8 cellular contexts compared by ENCODE assay signal in genomic region chr6:42889815-42890214, GRCh38. TPM values are rescaled to one million over a fixed set of nuclear protein-coding genes. Genes with fewer than 3 reads are reported as not detected.
DNase-seq lines count a peak whose midpoint lies in the region; ATAC-seq, FAIRE-seq and TF ChIP-seq lines count a peak whose summit lies in the region.

No MANE protein-coding gene starts in this region.

- TF ChIP-seq CTCF in tibial nerve (IDR thresholded peaks at IDR 0.05), result no peak

- 50 to 60% methylated on average over 4 of the region's 4 CpGs for WGBS in tibial nerve, 2 donors

- peak overlapping the region; percentile 93 for H3K4me3 Mint-ChIP-seq in activated T-cell treated with anti-CD3 and anti-CD28 coated beads, Interleukin-2, amount 50 U/mL, for 4 hours
- H3K4me3 Mint-ChIP-seq in activated T-helper 1 cell treated with anti-CD3 and anti-CD28 coated beads, Interleukin-12 subunit alpha, Interleukin-12 subunit beta, Interleukin-2, Interleukin-4 antibody, amounts not matched to agents 30 ng/mL and 10 ng/mL and 1 ng/mL, durations not matched to agents 14 hours and 24 hours and 36 hours, result peak overlapping the region; percentile 84

- intact Hi-C loops in activated T-helper 1 cell treated with anti-CD3 and anti-CD28 coated beads, Interleukin-12 subunit alpha, Interleukin-12 subunit beta, Interleukin-2, Interleukin-4 antibody, amounts not matched to agents 30 ng/mL and 10 ng/mL and 1 ng/mL, durations not matched to agents 14 hours and 24 hours and 36 hours (cut with micrococcal nuclease), result loop anchor here (1.0 to 5.0 kb wide), 6 partner anchors 9 to 323 kb away; partner anchors contain the start of genes CNPY3, RPL7L1, SRF and TBCC

- TF ChIP-seq POLR2A in tibial nerve (IDR thresholded peaks at IDR 0.05), result no peak

- no peaks in the 10 kb centered on the region for H3K27me3 ChIP-seq in tibial nerve

- no peak for DNase-seq in activated T-cell treated with anti-CD3 and anti-CD28 coated beads, Interleukin-2, amount 50 U/mL, for 4 hours
- no peak for DNase-seq in activated T-cell treated with anti-CD3 and anti-CD28 coated beads, Interleukin-2, amount 50 U/mL, for 1 hour
- no peak for DNase-seq in activated T-helper 1 cell treated with anti-CD3 and anti-CD28 coated beads, Interleukin-12 subunit alpha, Interleukin-12 subunit beta, Interleukin-2, Interleukin-4 antibody, amounts not matched to agents 30 ng/mL and 10 ng/mL and 1 ng/mL, durations not matched to agents 14 hours and 24 hours and 36 hours (ENCODE audit: low spot score)
- no peak for DNase-seq in tibial nerve (ENCODE audit: low spot score in 2 of 2)
- no peak for DNase-seq in RCC 7860 (ENCODE audit: low spot score)
- DNase-seq in NCI-H2227 treated with DMSO at 0.1 percent for 48 hours (lab: John Stamatoyannopoulos, UW), result no peak
- DNase-seq in activated CD4-positive, alpha-beta T cell treated with anti-CD3 and anti-CD28 coated beads for 48 hours, result no peak

- H3K9me3 Mint-ChIP-seq in activated T-cell treated with anti-CD3 and anti-CD28 coated beads, Interleukin-2, amount 50 U/mL, for 4 hours, result no peaks in the 10 kb centered on the region
- no peaks in the 10 kb centered on the region for H3K9me3 Mint-ChIP-seq in activated T-helper 1 cell treated with anti-CD3 and anti-CD28 coated beads, Interleukin-12 subunit alpha, Interleukin-12 subunit beta, Interleukin-2, Interleukin-4 antibody, amounts not matched to agents 30 ng/mL and 10 ng/mL and 1 ng/mL, durations not matched to agents 14 hours and 24 hours and 36 hours

- H3K27me3 Mint-ChIP-seq in activated T-cell treated with anti-CD3 and anti-CD28 coated beads, Interleukin-2, amount 50 U/mL, for 4 hours (ENCODE audit: low read depth), result no peaks in the 10 kb centered on the region
- no peaks in the 10 kb centered on the region for H3K27me3 Mint-ChIP-seq in activated T-helper 1 cell treated with anti-CD3 and anti-CD28 coated beads, Interleukin-12 subunit alpha, Interleukin-12 subunit beta, Interleukin-2, Interleukin-4 antibody, amounts not matched to agents 30 ng/mL and 10 ng/mL and 1 ng/mL, durations not matched to agents 14 hours and 24 hours and 36 hours (ENCODE audit: insufficient read depth)

- H3K4me1 ChIP-seq in tibial nerve, result peaks cover 0 to 16% (median 6%) of the 10 kb centered on the region in 4 donors

- ATAC-seq in activated T-cell treated with anti-CD3 and anti-CD28 coated beads, Interleukin-2, amount 50 U/mL, for 4 hours, result no peak

- peak overlapping the region in 3 of 4 donors; percentile 81 to 92 (median 86) for H3K27ac ChIP-seq in tibial nerve

- H3K9me3 ChIP-seq in iPS-18c (ENCODE audit: control insufficient read depth, insufficient read depth, low read length) (no peaks in the 10 kb centered on the region), tibial nerve (no peaks in the 10 kb centered on the region)

- no peak for FAIRE-seq in RCC 7860 (lab: Jason Lieb, UNC)

- H3K36me3 ChIP-seq in tibial nerve, result peaks cover 0 to 37% (median 9%) of the 10 kb centered on the region in 3 donors

- H3K4me1 Mint-ChIP-seq in activated T-cell treated with anti-CD3 and anti-CD28 coated beads, Interleukin-2, amount 50 U/mL, for 4 hours (ENCODE audit: low read depth), result peaks cover 20% of the 10 kb centered on the region
- peaks cover 12% of the 10 kb centered on the region for H3K4me1 Mint-ChIP-seq in activated T-helper 1 cell treated with anti-CD3 and anti-CD28 coated beads, Interleukin-12 subunit alpha, Interleukin-12 subunit beta, Interleukin-2, Interleukin-4 antibody, amounts not matched to agents 30 ng/mL and 10 ng/mL and 1 ng/mL, durations not matched to agents 14 hours and 24 hours and 36 hours (ENCODE audit: low read depth)

- peak overlapping the region; percentile 99 for H3K4me3 ChIP-seq in iPS-18c (ENCODE audit: insufficient read depth, low read depth, low read length)
- H3K4me3 ChIP-seq in tibial nerve, result peak overlapping the region; percentile 58 to 85 (median 72)

- H3K27ac Mint-ChIP-seq in activated T-helper 1 cell treated with anti-CD3 and anti-CD28 coated beads, Interleukin-12 subunit alpha, Interleukin-12 subunit beta, Interleukin-2, Interleukin-4 antibody, amounts not matched to agents 30 ng/mL and 10 ng/mL and 1 ng/mL, durations not matched to agents 14 hours and 24 hours and 36 hours, result peak overlapping the region; percentile 89

- H3K36me3 Mint-ChIP-seq in activated T-cell treated with anti-CD3 and anti-CD28 coated beads, Interleukin-2, amount 50 U/mL, for 4 hours (ENCODE audit: insufficient read depth), result peaks cover 10% of the 10 kb centered on the region
- H3K36me3 Mint-ChIP-seq in activated T-helper 1 cell treated with anti-CD3 and anti-CD28 coated beads, Interleukin-12 subunit alpha, Interleukin-12 subunit beta, Interleukin-2, Interleukin-4 antibody, amounts not matched to agents 30 ng/mL and 10 ng/mL and 1 ng/mL, durations not matched to agents 14 hours and 24 hours and 36 hours (ENCODE audit: low read depth), result peaks cover 23% of the 10 kb centered on the region

- TF ChIP-seq EP300 in tibial nerve (IDR thresholded peaks at IDR 0.05), result no peak

RNA-seq across cellular contexts. Expression of gene RPL7L1, which starts 10.4 kb away (rescaled TPM):
- 100 to 1,000 TPM; 262 to 307 (median 280) TPM for total RNA-seq in activated T-cell treated with anti-CD3 and anti-CD28 coated beads, Interleukin-2, amount 50 U/mL, for 4 hours
- 179 TPM in 2 replicates for total RNA-seq in activated T-helper 1 cell treated with anti-CD3 and anti-CD28 coated beads, Interleukin-12 subunit alpha, Interleukin-12 subunit beta, Interleukin-2, Interleukin-4 antibody, amounts not matched to agents 30 ng/mL and 10 ng/mL and 1 ng/mL, durations not matched to agents 14 hours and 24 hours and 36 hours
- total RNA-seq in tibial nerve, result 10 to 100 TPM; 59.0 to 89.2 (median 83.7) TPM

RNA-seq across cellular contexts. Expression of gene PTCRA, which starts 26.0 kb away (rescaled TPM):
- total RNA-seq in activated T-cell treated with anti-CD3 and anti-CD28 coated beads, Interleukin-2, amount 50 U/mL, for 4 hours, result not detected
- total RNA-seq in activated T-helper 1 cell treated with anti-CD3 and anti-CD28 coated beads, Interleukin-12 subunit alpha, Interleukin-12 subunit beta, Interleukin-2, Interleukin-4 antibody, amounts not matched to agents 30 ng/mL and 10 ng/mL and 1 ng/mL, durations not matched to agents 14 hours and 24 hours and 36 hours, result not detected in 2 replicates
- total RNA-seq in tibial nerve, result not detected

RNA-seq across cellular contexts. Expression of gene CNPY3, which starts 39.5 kb away (rescaled TPM):
- 10 to 100 TPM; 41.9 to 46.6 (median 42.4) TPM for total RNA-seq in activated T-cell treated with anti-CD3 and anti-CD28 coated beads, Interleukin-2, amount 50 U/mL, for 4 hours
- total RNA-seq in activated T-helper 1 cell treated with anti-CD3 and anti-CD28 coated beads, Interleukin-12 subunit alpha, Interleukin-12 subunit beta, Interleukin-2, Interleukin-4 antibody, amounts not matched to agents 30 ng/mL and 10 ng/mL and 1 ng/mL, durations not matched to agents 14 hours and 24 hours and 36 hours, result 47.2 and 49.2 TPM in 2 replicates
- total RNA-seq in tibial nerve, result 10 to 100 TPM; 42.6 to 50.3 (median 47.1) TPM
